19 cellular contexts compared by ENCODE assay signal in genomic region chr7:139523988-139524815, GRCh38. TPM values are rescaled to one million over a fixed set of nuclear protein-coding genes. Genes with fewer than 3 reads are reported as not detected.
A peak's percentile ranks its signal among the peaks of the same experiment; 100 is the strongest.
DNase-seq lines count a peak whose midpoint lies in the region; ATAC-seq and TF ChIP-seq lines count a peak whose summit lies in the region.
"Had no signal": no experiment of that assay in that cellular context is flagged by ENCODE, and none has a peak within 500 bp of the region (broad histone marks: within the 10 kb centered on the region; RNA-seq: fewer than 3 reads in every experiment).

No MANE protein-coding gene starts in this region.

- TF ChIP-seq CTCF in Caco-2 (IDR thresholded peaks at IDR 0.05; ENCODE audit: insufficient read depth in 1 of 2, low read depth in 1 of 2, low read length in 1 of 2, severe bottlenecking in 1 of 2, unreplicated experiment in 1 of 2) (no peak), WTC11 (IDR thresholded peaks at IDR 0.05) (no peak)

- no peaks in the 10 kb centered on the region for H3K36me3 ChIP-seq in Caco-2 (ENCODE audit: control insufficient read depth, insufficient read depth, low read length)
- no peaks in the 10 kb centered on the region for H3K36me3 ChIP-seq in iPS-15b (ENCODE audit: control insufficient read depth, insufficient read depth, low read length)
- H3K36me3 ChIP-seq: transverse colon had no signal

- BruUV-seq in Caco-2 (replicated peaks; lab: Mats Ljungman, UMichigan) = no TSS peak

- POLR2A ChIA-PET in Caco-2 (lab: Charles Lee) = no interaction called here
- POLR2A ChIA-PET in WTC11 (lab: Charles Lee) = no interaction called here
- POLR2A ChIA-PET in HEK293T (lab: Yijun Ruan, JAX) = no interaction called here

- peak overlapping the region; percentile 33 for H3K4me3 Mint-ChIP-seq in Caco-2 (ENCODE audit: unreplicated experiment)
- peak overlapping the region; percentile 50 for H3K4me3 Mint-ChIP-seq in WTC11
- H3K4me3 Mint-ChIP-seq: CD8-positive, alpha-beta memory T cell had no signal

- H3K27ac Mint-ChIP-seq in Caco-2 (ENCODE audit: unreplicated experiment) = no peak overlapping the region
- H3K27ac Mint-ChIP-seq in WTC11 = no peak overlapping the region
- H3K27ac Mint-ChIP-seq: activated naive CD8-positive, alpha-beta T cell; CD8-positive, alpha-beta memory T cell had no signal

- no peak for DNase-seq in Caco-2
- peak; percentile 51 for DNase-seq in WTC11 (ENCODE audit: low spot score)
- peak; percentile 74 for DNase-seq in posterior vena cava (ENCODE audit: low spot score)
- DNase-seq in left colon = no peak
- no peak for DNase-seq in HEK293T (ENCODE audit: extremely low spot score)
- no peak for DNase-seq in cerebellar cortex (ENCODE audit: low spot score)
- DNase-seq: activated CD4-positive, alpha-beta T cell treated with anti-CD3 and anti-CD28 coated beads, Interleukin-2, amount 50 U/mL, for 4 hours; activated T-cell treated with anti-CD3 and anti-CD28 coated beads, Interleukin-2, amount 50 U/mL, for 4 hours; CD8-positive, alpha-beta memory T cell; effector CD4-positive, alpha-beta T cell; NCI-H2029; NCI-H446 treated with DMSO at 0.1 percent for 48 hours; transverse colon had no signal

- H3K4me1 Mint-ChIP-seq in Caco-2 (ENCODE audit: low read depth, unreplicated experiment) = no peaks in the 10 kb centered on the region
- peaks cover 3% of the 10 kb centered on the region for H3K4me1 Mint-ChIP-seq in WTC11

- H3K36me3 Mint-ChIP-seq in Caco-2 (ENCODE audit: insufficient read depth, unreplicated experiment) (no peaks in the 10 kb centered on the region), WTC11 (no peaks in the 10 kb centered on the region)
- H3K36me3 Mint-ChIP-seq: CD8-positive, alpha-beta memory T cell had no signal

- CTCF ChIA-PET in Caco-2 (lab: Charles Lee) (no interaction called here), WTC11 (lab: Charles Lee) (interaction anchor here (0.7 to 3.4 kb wide), 9 partner anchors 19 to 95 kb away, joined by 3 to 17 read pairs (median 3); no protein-coding TSS in a partner anchor), HEK293T (lab: Yijun Ruan, JAX) (interaction anchor here (0.5 kb wide), 1 partner anchor 100 kb away, joined by 4 read pairs; no protein-coding TSS in a partner anchor)

- peak; percentile 72 for ATAC-seq in WTC11
- no peak for ATAC-seq in left colon
- ATAC-seq in HG02852 (IDR thresholded peaks at IDR 0.05; ENCODE audit: unreplicated experiment) = no peak
- ATAC-seq: HCT116 had no signal

- H3K9me3 Mint-ChIP-seq in Caco-2 (ENCODE audit: unreplicated experiment) (peaks cover 12% of the 10 kb centered on the region), WTC11 (peaks cover 9% of the 10 kb centered on the region; the same call in 1 of the 2 replicates)
- H3K9me3 Mint-ChIP-seq: activated T-cell treated with anti-CD3 and anti-CD28 coated beads, Interleukin-2, amount 50 U/mL, for 4 hours had no signal

- H3K9me3 ChIP-seq in Caco-2 = peaks cover 7% of the 10 kb centered on the region; the same call in 1 of the 2 replicates
- H3K9me3 ChIP-seq in iPS-15b (ENCODE audit: control insufficient read depth, insufficient read depth, low read length) = no peaks in the 10 kb centered on the region
- H3K9me3 ChIP-seq: transverse colon had no signal

- intact Hi-C loops in Caco-2 (cut with micrococcal nuclease; ENCODE audit: unreplicated experiment) (no loop called here), posterior vena cava (cut with DNase I) (no loop called here), left colon (cut with DNase I, micrococcal nuclease) (no loop called here)

- H3K4me3 ChIP-seq in Caco-2 (ENCODE audit: low read depth, low read length) = no peak overlapping the region
- H3K4me3 ChIP-seq in iPS-15b (ENCODE audit: low read depth, low read length) = peak overlapping the region; percentile 35

- H3K4me1 ChIP-seq in Caco-2 = no peaks in the 10 kb centered on the region
- no peaks in the 10 kb centered on the region for H3K4me1 ChIP-seq in iPS-15b (ENCODE audit: control insufficient read depth, insufficient read depth, low read length)
- H3K4me1 ChIP-seq: transverse colon had no signal

- no peak overlapping the region for H3K9ac ChIP-seq in iPS-15b (ENCODE audit: low read depth, low read length)

- H3K27me3 ChIP-seq in Caco-2 (replicated peaks; ENCODE audit: control insufficient read depth, insufficient read depth, low read length) (no peaks in the 10 kb centered on the region), iPS-15b (ENCODE audit: control insufficient read depth, insufficient read depth, low read length) (peaks cover 36% of the 10 kb centered on the region)

- H3K27me3 Mint-ChIP-seq in Caco-2 (ENCODE audit: insufficient read depth, unreplicated experiment) = peaks cover 9% of the 10 kb centered on the region
- H3K27me3 Mint-ChIP-seq in WTC11 (ENCODE audit: low read depth) = peaks cover 68% of the 10 kb centered on the region

TF ChIP-seq in WTC11, 78 proteins besides CTCF, POLR2A, EP300 and RAD21:
- no peak for TF ChIP-seq FOXK1 (CRISPR knock-in tag; IDR thresholded peaks at IDR 0.05)
- TF ChIP-seq SMAD3 (CRISPR knock-in tag; IDR thresholded peaks at IDR 0.05; ENCODE audit: borderline replicate concordance) = no peak
- no peak for TF ChIP-seq CDX4 (CRISPR knock-in tag; IDR thresholded peaks at IDR 0.05; ENCODE audit: borderline replicate concordance)
- TF ChIP-seq ZNF138 (CRISPR knock-in tag; conservative IDR thresholded peaks at IDR 0.05) = no peak
- no peak for TF ChIP-seq MXD4 (CRISPR knock-in tag; IDR thresholded peaks at IDR 0.05; ENCODE audit: borderline replicate concordance)
- no peak for TF ChIP-seq HMGA2 (CRISPR knock-in tag; IDR thresholded peaks at IDR 0.05)
- TF ChIP-seq RORB (CRISPR knock-in tag; IDR thresholded peaks at IDR 0.05) = no peak
- TF ChIP-seq KAT7 (CRISPR knock-in tag; IDR thresholded peaks at IDR 0.05; ENCODE audit: borderline replicate concordance) = no peak
- no peak for TF ChIP-seq JUN (CRISPR knock-in tag; IDR thresholded peaks at IDR 0.05)
- TF ChIP-seq ZMAT4 (CRISPR knock-in tag; IDR thresholded peaks at IDR 0.05) = no peak

TF ChIP-seq in HEK293T, 16 proteins besides CTCF, POLR2A, EP300 and RAD21:
- no peak for TF ChIP-seq FOXA1 (IDR thresholded peaks at IDR 0.05)
- no peak for TF ChIP-seq NFRKB (IDR thresholded peaks at IDR 0.05)
- no peak for TF ChIP-seq BHLHE40 (IDR thresholded peaks at IDR 0.05; ENCODE audit: borderline replicate concordance)
- TF ChIP-seq FOXM1 (IDR thresholded peaks at IDR 0.05; ENCODE audit: borderline replicate concordance) = no peak
- TF ChIP-seq FOXK2 (IDR thresholded peaks at IDR 0.05) = no peak
- no peak for TF ChIP-seq ZNF384 (IDR thresholded peaks at IDR 0.05)
- TF ChIP-seq ELF4 (IDR thresholded peaks at IDR 0.05) = no peak
- TF ChIP-seq TARDBP (IDR thresholded peaks at IDR 0.05) = no peak
- TF ChIP-seq L3MBTL2 (conservative IDR thresholded peaks at IDR 0.05) = no peak

RNA-seq across cellular contexts. Expression of gene CLEC2L, which starts 0.7 kb away (rescaled TPM):
- total RNA-seq in Caco-2 (2022) (not detected in 2 replicates), WTC11 (2021) (0.13 to 0.69 TPM (median 0.44 TPM) in 3 replicates), posterior vena cava (under 1 TPM in 1 of 2 donors, not detected in 1; 0.57 TPM), left colon (not detected)
- total RNA-seq: activated T-cell treated with anti-CD3 and anti-CD28 coated beads, Interleukin-2, amount 50 U/mL, for 4 hours; bronchial epithelial cell; CD8-positive, alpha-beta memory T cell; myocyte had no signal

RNA-seq across cellular contexts. Expression of gene KLRG2, which starts 40.7 kb away (rescaled TPM):
- total RNA-seq in Caco-2 (2022) (4.7 and 4.9 TPM in 2 replicates), WTC11 (2021) (12.6 to 17.6 TPM (median 15.7 TPM) in 3 replicates), posterior vena cava (not detected), left colon (under 1 TPM; 0.20 to 0.24 TPM)
- total RNA-seq: myocyte, transverse colon had no signal

Comparison
In these comparisons a context has a peak if more than half of its experiments do, and no peak if none do; other contexts are left out.
1. DNase-seq: peak in WTC11 (single experiment) and posterior vena cava (single experiment); none in Caco-2 (0 of 2), left colon (0 of 2), HEK293T (single experiment) and cerebellar cortex (single experiment).